14 cellular contexts compared by ENCODE assay signal in the genomic region with DNA sequence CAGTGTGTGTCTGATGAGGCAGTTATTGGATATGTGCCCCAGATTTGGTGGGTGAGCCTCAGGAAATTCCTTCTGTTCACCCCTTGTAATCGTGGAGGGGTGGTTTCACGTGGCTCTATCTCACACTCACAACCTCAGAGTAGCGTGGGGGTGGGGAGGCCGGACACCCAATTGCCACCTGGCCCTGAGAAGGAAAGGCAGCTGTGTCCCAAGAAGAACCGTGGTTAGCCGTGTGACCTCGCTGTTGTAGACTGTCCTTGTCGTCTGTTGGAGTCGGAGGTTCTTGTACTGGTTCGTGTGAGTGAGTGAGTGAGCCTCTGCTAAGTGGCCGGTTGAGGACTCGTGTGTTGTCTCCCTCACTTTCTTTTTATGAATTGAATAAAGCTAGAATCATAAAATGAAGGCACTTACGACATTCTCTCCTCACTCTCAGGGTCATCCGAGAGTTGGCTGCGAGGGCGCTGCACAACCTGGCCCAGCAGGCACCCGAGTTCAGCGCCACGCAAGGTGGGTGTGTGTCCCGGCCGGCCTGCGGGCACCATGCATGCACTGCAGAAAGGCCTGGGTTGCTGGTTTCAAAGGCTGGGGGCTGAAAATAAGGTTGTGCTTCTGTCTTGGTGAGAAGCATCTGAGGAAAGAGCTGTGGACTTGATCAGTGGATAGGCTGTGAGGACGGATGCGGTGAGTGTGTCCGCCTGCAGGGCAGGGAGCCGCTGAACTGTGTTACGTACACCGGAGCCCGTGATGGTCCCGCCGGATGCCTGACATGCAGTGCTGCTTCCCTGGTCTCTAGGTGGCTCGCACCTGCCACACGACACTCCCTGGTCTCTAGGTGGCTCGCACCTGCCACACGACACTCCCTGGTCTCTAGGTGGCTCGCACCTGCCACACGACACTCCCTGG.
DNase-seq lines count a peak whose midpoint lies in the region; ATAC-seq and TF ChIP-seq lines count a peak whose summit lies in the region.
"Had no signal": no experiment of that assay in that cellular context is flagged by ENCODE, and none has a peak within 500 bp of the region (broad histone marks: within the 10 kb centered on the region; RNA-seq: fewer than 3 reads in every experiment).

No MANE protein-coding gene starts in this region.

- H3K9me3 Mint-ChIP-seq in endodermal cell, result no peaks in the 10 kb centered on the region
- no peaks in the 10 kb centered on the region for H3K9me3 Mint-ChIP-seq in CD8-positive, alpha-beta memory T cell
- H3K9me3 Mint-ChIP-seq: CD4-positive, alpha-beta memory T cell; GM23338 had no signal

- peaks cover 72% of the 10 kb centered on the region for H3K36me3 ChIP-seq in left ventricle myocardium inferior
- peaks cover 18% of the 10 kb centered on the region for H3K36me3 ChIP-seq in endodermal cell (ENCODE audit: control insufficient read depth, insufficient read depth, low read length)
- peaks cover 28% of the 10 kb centered on the region for H3K36me3 ChIP-seq in CD8-positive, alpha-beta memory T cell (ENCODE audit: insufficient read depth, low read length)

- TF ChIP-seq CTCF in left ventricle myocardium inferior (IDR thresholded peaks at IDR 0.05; ENCODE audit: borderline replicate concordance) (no peak), endodermal cell (conservative IDR thresholded peaks at IDR 0.05) (no peak)

- ATAC-seq in right cardiac atrium, result no peak
- no peak for ATAC-seq in T-helper 17 cell
- ATAC-seq: GM23338, HepG2 had no signal

- H3K4me3 Mint-ChIP-seq in T-helper 17 cell (peak overlapping the region; percentile 31), endodermal cell (no peak overlapping the region)
- H3K4me3 Mint-ChIP-seq in CD8-positive, alpha-beta memory T cell, result no peak overlapping the region
- H3K4me3 Mint-ChIP-seq: CD4-positive, alpha-beta memory T cell; GM23338 had no signal

- H3K36me3 Mint-ChIP-seq in T-helper 17 cell (ENCODE audit: low read depth) (peaks cover 6% of the 10 kb centered on the region), endodermal cell (ENCODE audit: low read depth) (peaks cover 41% of the 10 kb centered on the region)
- peaks cover 5 to 79% (median 20%) of the 10 kb centered on the region in 3 donors for H3K36me3 Mint-ChIP-seq in CD8-positive, alpha-beta memory T cell

- POLR2A ChIA-PET in CD8-positive, alpha-beta memory T cell (lab: Charles Lee), result no interaction called here

- H3K27me3 ChIP-seq in right cardiac atrium (ENCODE audit: control insufficient read depth, insufficient read depth), result no peaks in the 10 kb centered on the region
- no peaks in the 10 kb centered on the region for H3K27me3 ChIP-seq in left ventricle myocardium inferior (ENCODE audit: low read depth)
- no peaks in the 10 kb centered on the region for H3K27me3 ChIP-seq in endodermal cell (ENCODE audit: control insufficient read depth, insufficient read depth, low read length, poor library complexity, severe bottlenecking)
- no peaks in the 10 kb centered on the region for H3K27me3 ChIP-seq in CD8-positive, alpha-beta memory T cell (ENCODE audit: insufficient read depth, low read length, poor library complexity, severe bottlenecking)

- peak overlapping the region; percentile 9 for H3K27ac Mint-ChIP-seq in T-helper 17 cell
- H3K27ac Mint-ChIP-seq in endodermal cell, result no peak overlapping the region
- peak overlapping the region in 3 of 8 donors; percentile 17 to 52 (median 50) for H3K27ac Mint-ChIP-seq in CD8-positive, alpha-beta memory T cell

- DNase-seq in right cardiac atrium (peak in 2 of 3 donors; percentile 0 to 35), left ventricle myocardium inferior (no peak), T-helper 17 cell (no peak), myocyte (ENCODE audit: low read depth) (peak; percentile 86), NOMO-1 treated with DMSO at 0.1 percent for 48 hours (lab: John Stamatoyannopoulos, UW; ENCODE audit: unreplicated experiment) (no peak), endodermal cell (no peak)
- DNase-seq in CD8-positive, alpha-beta memory T cell, result no peak
- DNase-seq: ACHN; CD4-positive, alpha-beta memory T cell; COR-L47; H7 had no signal

- intact Hi-C loops in right cardiac atrium (cut with DNase I), result no loop called here
- intact Hi-C loops in left ventricle myocardium inferior (cut with micrococcal nuclease), result no loop called here

- H3K9me3 ChIP-seq in right cardiac atrium (ENCODE audit: control insufficient read depth, low read length) (no peaks in the 10 kb centered on the region), left ventricle myocardium inferior (replicated peaks) (no peaks in the 10 kb centered on the region), T-helper 17 cell (ENCODE audit: control insufficient read depth, low read length, poor library complexity, severe bottlenecking) (no peaks in the 10 kb centered on the region), endodermal cell (ENCODE audit: control insufficient read depth, low read length) (no peaks in the 10 kb centered on the region)
- H3K9me3 ChIP-seq in CD8-positive, alpha-beta memory T cell (ENCODE audit: low read length), result no peaks in the 10 kb centered on the region

- CTCF ChIA-PET in CD8-positive, alpha-beta memory T cell (lab: Charles Lee), result interaction anchor here (1.5 kb wide), 1 partner anchor 18 kb away, joined by 3 read pairs; no protein-coding TSS in a partner anchor

- H3K4me3 ChIP-seq in right cardiac atrium (ENCODE audit: low read length), result no peak overlapping the region
- no peak overlapping the region for H3K4me3 ChIP-seq in left ventricle myocardium inferior
- no peak overlapping the region for H3K4me3 ChIP-seq in endodermal cell (ENCODE audit: low read length)
- no peak overlapping the region for H3K4me3 ChIP-seq in CD8-positive, alpha-beta memory T cell (ENCODE audit: low read length)
- H3K4me3 ChIP-seq: GM23338 had no signal

- H3K4me1 Mint-ChIP-seq in T-helper 17 cell, result peaks cover 9% of the 10 kb centered on the region
- H3K4me1 Mint-ChIP-seq in endodermal cell, result no peaks in the 10 kb centered on the region
- peaks cover 4 to 22% (median 18%) of the 10 kb centered on the region in 3 donors for H3K4me1 Mint-ChIP-seq in CD8-positive, alpha-beta memory T cell

- H3K4me1 ChIP-seq in right cardiac atrium (ENCODE audit: control insufficient read depth, insufficient read depth, low read length) (no peaks in the 10 kb centered on the region), left ventricle myocardium inferior (no peaks in the 10 kb centered on the region), endodermal cell (ENCODE audit: control insufficient read depth, insufficient read depth, low read length) (no peaks in the 10 kb centered on the region)
- H3K4me1 ChIP-seq in CD8-positive, alpha-beta memory T cell (ENCODE audit: insufficient read depth, low read length), result no peaks in the 10 kb centered on the region

- WGBS in right cardiac atrium, result 91% methylated on average over 35 of the region's 37 CpGs
- 94 to 95% methylated on average over 19 to 31 of the region's 37 CpGs for WGBS in endodermal cell (ENCODE audit: insufficient coverage in 1 of 2, insufficient read length in 1 of 2), 2 experiments

- H3K27ac ChIP-seq in right cardiac atrium (ENCODE audit: low read length) (no peak overlapping the region), left ventricle myocardium inferior (replicated peaks) (no peak overlapping the region), endodermal cell (ENCODE audit: low read depth, low read length) (no peak overlapping the region)
- H3K27ac ChIP-seq in CD8-positive, alpha-beta memory T cell (ENCODE audit: low read depth, low read length), result no peak overlapping the region
- H3K27ac ChIP-seq: C4-2B had no signal

- H3K9ac ChIP-seq in endodermal cell (ENCODE audit: extremely low read depth, low read length, poor library complexity, severe bottlenecking), result no peak overlapping the region

- H3K27me3 Mint-ChIP-seq in T-helper 17 cell, result no peaks in the 10 kb centered on the region
- no peaks in the 10 kb centered on the region for H3K27me3 Mint-ChIP-seq in endodermal cell (ENCODE audit: insufficient read depth)
- no peaks in the 10 kb centered on the region for H3K27me3 Mint-ChIP-seq in CD8-positive, alpha-beta memory T cell
- H3K27me3 Mint-ChIP-seq: CD4-positive, alpha-beta memory T cell had no signal

Comparison
In these comparisons a context has a peak if more than half of its experiments do, and no peak if none do; other contexts are left out.
1. DNase-seq: peak in right cardiac atrium (2 of 3) and myocyte (single experiment); none in left ventricle myocardium inferior (single experiment), T-helper 17 cell (0 of 3), NOMO-1 treated with DMSO at 0.1 percent for 48 hours (single experiment), endodermal cell (single experiment) and CD8-positive, alpha-beta memory T cell (0 of 5).